In the genomic region with DNA sequence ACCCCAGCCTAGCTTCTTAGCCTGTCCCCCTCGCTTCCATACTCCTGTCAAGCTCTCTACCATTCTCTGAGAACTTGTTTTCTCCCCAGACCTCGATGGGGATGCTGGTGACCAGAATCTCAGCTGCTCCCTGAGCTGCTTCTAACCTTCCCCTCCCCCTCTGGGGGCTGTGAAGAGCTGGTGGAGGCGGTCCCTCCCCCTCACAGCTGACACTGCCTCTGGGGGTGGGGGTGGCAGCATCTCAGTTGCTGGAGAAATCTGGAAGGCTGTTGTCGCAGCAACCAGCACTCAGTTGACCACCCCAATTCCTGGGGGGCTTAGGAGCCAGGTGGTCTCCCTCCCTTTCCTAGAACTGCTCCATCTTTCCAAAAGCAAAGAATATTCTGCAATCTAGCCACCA, we compare ENCODE assay signal across 22 cellular contexts. TPM values are rescaled to one million over a fixed set of nuclear protein-coding genes. Genes with fewer than 3 reads are reported as not detected.
DNase-seq lines count a peak whose midpoint lies in the region; ATAC-seq and TF ChIP-seq lines count a peak whose summit lies in the region.
"Had no signal": no experiment of that assay in that cellular context is flagged by ENCODE, and none has a peak within 500 bp of the region (broad histone marks: within the 10 kb centered on the region; RNA-seq: fewer than 3 reads in every experiment).

No MANE protein-coding gene starts in this region.

- peak overlapping the region; percentile 22 for H3K4me2 ChIP-seq in neural progenitor cell

- H3K4me1 Mint-ChIP-seq in neural progenitor cell, result peaks cover 74% of the 10 kb centered on the region

- no peak overlapping the region for H3K9ac ChIP-seq in SK-N-MC (ENCODE audit: insufficient read length)
- no peak overlapping the region for H3K9ac ChIP-seq in neural progenitor cell

- H3F3A ChIP-seq in neural progenitor cell (ENCODE audit: low read depth), result peaks cover 10% of the 10 kb centered on the region

- H3K9me3 Mint-ChIP-seq in neural progenitor cell, result no peaks in the 10 kb centered on the region
- H3K9me3 Mint-ChIP-seq: CD8-positive, alpha-beta memory T cell; IgD-negative memory B cell had no signal

- H3K9me3 ChIP-seq in SK-N-MC (ENCODE audit: low read depth, low read length) (no peaks in the 10 kb centered on the region), neural progenitor cell (ENCODE audit: low read depth) (no peaks in the 10 kb centered on the region)
- H3K9me3 ChIP-seq: BE2C, HAP-1 had no signal

- no peak overlapping the region for H3K27ac Mint-ChIP-seq in neural progenitor cell

- H3K4me3 ChIP-seq in SK-N-MC, result 0 out of 2 replicates have a peak overlapping the region, but pooled peaks have one; percentile 2
- no peak overlapping the region for H3K4me3 ChIP-seq in neural progenitor cell
- H3K4me3 ChIP-seq: GM12878, HAP-1 had no signal

- H2AFZ ChIP-seq in neural progenitor cell (replicated peaks), result no peak overlapping the region

- H3K36me3 ChIP-seq in SK-N-MC (ENCODE audit: insufficient read depth, low read length), result peaks cover 71% of the 10 kb centered on the region
- H3K36me3 ChIP-seq in neural progenitor cell, result no peaks in the 10 kb centered on the region
- H3K36me3 ChIP-seq: BE2C, HAP-1 had no signal

- peaks cover 41% of the 10 kb centered on the region for H3K4me1 ChIP-seq in neural progenitor cell
- H3K4me1 ChIP-seq: BE2C, HAP-1 had no signal

- peak overlapping the region; percentile 94 for H3K27ac ChIP-seq in SK-N-MC
- H3K27ac ChIP-seq in neural progenitor cell, result no peak overlapping the region

- TF ChIP-seq CTCF in neural progenitor cell (IDR thresholded peaks at IDR 0.05), result no peak

- DNase-seq in SK-N-MC (ENCODE audit: low read depth, low spot score), result no peak
- peak; percentile 40 for DNase-seq in left kidney (ENCODE audit: low read depth, low spot score)
- no peak for DNase-seq in neural progenitor cell (ENCODE audit: low spot score)
- no peak for DNase-seq in T1000 (lab: John Stamatoyannopoulos, UW)
- no peak for DNase-seq in activated effector memory CD4-positive, alpha-beta T cell treated with anti-CD3 and anti-CD28 coated beads, Interleukin-2, amount 50 U/mL, for 16 hours
- DNase-seq: ACHN; BE2C; C1 segment of cervical spinal cord; CD4-positive, CD25-positive, alpha-beta regulatory T cell; CD8-positive, alpha-beta memory T cell; COR-L47; DMS 273 treated with DMSO at 0.1 percent for 48 hours; DMS53; DND-41; EL had no signal

- no peak for ATAC-seq in HG03520 (IDR thresholded peaks at IDR 0.05; ENCODE audit: unreplicated experiment)
- ATAC-seq: GM12878, HepG2 had no signal

- peaks cover 7% of the 10 kb centered on the region for H3K27me3 Mint-ChIP-seq in neural progenitor cell (ENCODE audit: insufficient read depth, low read depth)

- peaks cover 28% of the 10 kb centered on the region for H3K27me3 ChIP-seq in neural progenitor cell

- peaks cover 8% of the 10 kb centered on the region for H3K36me3 Mint-ChIP-seq in neural progenitor cell
- H3K36me3 Mint-ChIP-seq: CD4-positive, CD25-positive, alpha-beta regulatory T cell; CD8-positive, alpha-beta memory T cell had no signal

- H3K4me3 Mint-ChIP-seq in neural progenitor cell, result no peak overlapping the region
- H3K4me3 Mint-ChIP-seq: CD8-positive, alpha-beta memory T cell; IgD-negative memory B cell had no signal

- peaks cover 10% of the 10 kb centered on the region for H4K20me1 ChIP-seq in neural progenitor cell (ENCODE audit: low read depth)

- no peaks in the 10 kb centered on the region for H3K79me2 ChIP-seq in neural progenitor cell (ENCODE audit: low read depth)

RNA-seq across cellular contexts. Expression of a gene that starts 4.7 kb away (rescaled TPM):
- total RNA-seq in neural progenitor cell (ENCODE audit: low replicate concordance), result 2.3 and 3.8 TPM in 2 replicates
- total RNA-seq: CD4-positive, CD25-positive, alpha-beta regulatory T cell; CD8-positive, alpha-beta memory T cell; G401; GM12878 had no signal

RNA-seq across cellular contexts. Expression of a gene that starts 34.3 kb away (rescaled TPM):
- 1.5 and 5.3 TPM in 2 replicates for total RNA-seq in neural progenitor cell (ENCODE audit: low replicate concordance)
- total RNA-seq: G401, HepG2 had no signal

RNA-seq across cellular contexts. Expression of a gene that starts 51.0 kb away (rescaled TPM):
- total RNA-seq in neural progenitor cell (ENCODE audit: low replicate concordance), result not detected in 2 replicates
- total RNA-seq: CD4-positive, CD25-positive, alpha-beta regulatory T cell; CD8-positive, alpha-beta memory T cell; G401; GM12878; H1; HepG2 had no signal
